In the genomic region with DNA sequence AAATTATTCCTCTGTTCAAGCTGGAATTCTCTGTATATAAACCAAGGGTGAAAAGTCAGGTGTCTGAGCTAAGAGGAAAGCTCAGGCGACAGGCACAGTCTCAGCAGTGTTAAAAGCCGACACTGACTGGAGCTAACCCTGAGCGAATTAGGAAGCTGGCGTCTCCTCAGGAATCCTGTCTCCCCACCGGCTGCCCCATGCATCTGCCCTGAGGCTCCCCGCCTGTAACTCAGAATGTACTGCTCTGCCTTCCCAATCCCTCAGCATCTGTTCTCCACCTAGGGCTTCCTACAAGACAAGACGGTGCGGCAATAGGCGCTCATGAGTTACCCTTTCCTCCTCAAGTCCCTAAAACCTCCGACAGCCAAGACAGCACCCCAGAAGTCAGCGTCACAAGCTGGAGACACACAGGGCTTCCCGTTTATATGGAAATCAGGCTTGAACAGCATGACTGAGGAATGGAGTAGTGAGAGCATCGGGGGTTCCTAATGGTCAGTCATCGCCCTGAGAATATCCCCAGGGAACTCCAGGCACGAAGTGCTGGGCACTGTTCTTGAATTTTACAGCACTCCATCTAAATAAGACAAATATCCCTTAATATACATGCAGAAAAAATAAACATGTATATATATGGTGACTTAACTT, we compare ENCODE assay signal across 18 cellular contexts. TPM values are rescaled to one million over a fixed set of nuclear protein-coding genes. Genes with fewer than 3 reads are reported as not detected.
DNase-seq lines count a peak whose midpoint lies in the region; ATAC-seq and TF ChIP-seq lines count a peak whose summit lies in the region.
"Had no signal": no experiment of that assay in that cellular context is flagged by ENCODE, and none has a peak within 500 bp of the region (broad histone marks: within the 10 kb centered on the region; RNA-seq: fewer than 3 reads in every experiment).

No MANE protein-coding gene starts in this region.

- TF ChIP-seq CTCF in GM10266 (IDR thresholded peaks at IDR 0.05; ENCODE audit: control insufficient read depth, insufficient read depth, low read depth, missing control alignments) (no peak), esophagus muscularis mucosa (IDR thresholded peaks at IDR 0.05) (no peak), osteoblast (IDR thresholded peaks at IDR 0.05; ENCODE audit: extremely low read depth, low read depth, low read length) (no peak)

- H3K36me3 ChIP-seq in HUES64 (ENCODE audit: insufficient read depth, low read length), result peaks cover 93% of the 10 kb centered on the region
- H3K36me3 ChIP-seq in esophagus muscularis mucosa, result peaks cover 26 to 78% (median 54%) of the 10 kb centered on the region in 4 donors
- H3K36me3 ChIP-seq in mesendoderm (ENCODE audit: control insufficient read depth, insufficient read depth, low read length), result peaks cover 8% of the 10 kb centered on the region
- H3K36me3 ChIP-seq in osteoblast (ENCODE audit: insufficient read depth, low read length), result peaks cover 31% of the 10 kb centered on the region

- H4K20me1 ChIP-seq in osteoblast (ENCODE audit: insufficient read depth, low read length), result no peaks in the 10 kb centered on the region

- H3K79me1 ChIP-seq in mesendoderm (ENCODE audit: low read length), result peaks cover 3% of the 10 kb centered on the region

- no peak overlapping the region for H2BK5ac ChIP-seq in mesendoderm (ENCODE audit: low read length)

- TF ChIP-seq EP300 in esophagus muscularis mucosa (IDR thresholded peaks at IDR 0.05), result no peak

- H3K9ac ChIP-seq in HUES64 (ENCODE audit: low read depth, low read length) (no peak overlapping the region), mesendoderm (ENCODE audit: low read length) (no peak overlapping the region)

- peaks cover 19% of the 10 kb centered on the region for H3K4me1 ChIP-seq in HUES64 (ENCODE audit: insufficient read depth, low read length)
- H3K4me1 ChIP-seq in esophagus muscularis mucosa, result peaks cover 0 to 5% (median 0%) of the 10 kb centered on the region in 4 donors
- peaks cover 2% of the 10 kb centered on the region for H3K4me1 ChIP-seq in mesendoderm (ENCODE audit: control insufficient read depth, low read depth, low read length)
- H3K4me1 ChIP-seq in osteoblast (ENCODE audit: insufficient read depth, low read length), result no peaks in the 10 kb centered on the region
- H3K4me1 ChIP-seq: HAP-1, SJSA1 had no signal

- H3K56ac ChIP-seq in mesendoderm (ENCODE audit: low read length), result no peak overlapping the region

- no peaks in the 10 kb centered on the region for H3K79me2 ChIP-seq in mesendoderm (ENCODE audit: control insufficient read depth, insufficient read depth, low read length)
- no peaks in the 10 kb centered on the region for H3K79me2 ChIP-seq in osteoblast (ENCODE audit: insufficient read depth, low read length)

- H2BK15ac ChIP-seq in mesendoderm (replicated peaks; ENCODE audit: low read depth), result no peak overlapping the region

- H4K5ac ChIP-seq in mesendoderm (ENCODE audit: low read length), result no peak overlapping the region

- H3K27ac ChIP-seq in HUES64 (ENCODE audit: low read depth, low read length) (peak overlapping the region; percentile 49; the same call in 1 of the 2 replicates), esophagus muscularis mucosa (replicated peaks in 1 of 4) (no peak overlapping the region), mesendoderm (ENCODE audit: low read depth, low read length) (no peak overlapping the region), osteoblast (ENCODE audit: low read depth, low read length) (no peak overlapping the region)
- H3K27ac ChIP-seq: SJSA1 had no signal

- no peak overlapping the region for H4K8ac ChIP-seq in mesendoderm (ENCODE audit: low read depth, low read length)

- H3K23ac ChIP-seq in mesendoderm (ENCODE audit: low read length), result no peak overlapping the region

- H3K4me3 ChIP-seq in HUES64 (ENCODE audit: low read length), result no peak overlapping the region
- H3K4me3 ChIP-seq in esophagus muscularis mucosa, result no peak overlapping the region
- H3K4me3 ChIP-seq in mesendoderm (ENCODE audit: low read length), result no peak overlapping the region
- no peak overlapping the region for H3K4me3 ChIP-seq in osteoblast (ENCODE audit: insufficient read depth, low read length)
- H3K4me3 ChIP-seq: HAP-1, SJSA1 had no signal

- H3K27me3 ChIP-seq in HUES64 (ENCODE audit: insufficient read depth, low read length), result no peaks in the 10 kb centered on the region
- no peaks in the 10 kb centered on the region for H3K27me3 ChIP-seq in esophagus muscularis mucosa
- no peaks in the 10 kb centered on the region for H3K27me3 ChIP-seq in mesendoderm (ENCODE audit: insufficient read depth, low read length, poor library complexity)
- no peaks in the 10 kb centered on the region for H3K27me3 ChIP-seq in osteoblast (ENCODE audit: insufficient read depth, low read length)
- H3K27me3 ChIP-seq: SJSA1 had no signal

- H2BK120ac ChIP-seq in mesendoderm (ENCODE audit: low read depth, low read length), result no peak overlapping the region

- H3K4ac ChIP-seq in mesendoderm (ENCODE audit: low read depth, low read length), result no peak overlapping the region

- DNase-seq in GM10266 (ENCODE audit: extremely low spot score) (peak; percentile 2), esophagus muscularis mucosa (ENCODE audit: extremely low spot score) (peak; percentile 70), mesendoderm (peak; percentile 52), osteoblast (ENCODE audit: insufficient read length, low spot score, missing footprints) (no peak)
- DNase-seq: GF-D8; Karpas-422; MV-4-11; NCI-H1105 treated with DMSO at 0.1 percent for 48 hours; NCI-H2029 treated with DMSO at 0.1 percent for 48 hours; NCI-H226; NCI-H510A treated with DMSO at 0.1 percent for 48 hours; NK-92 treated with Interleukin-12 subunit alpha and Interleukin-12 subunit beta, amount 100 ng/mL, for 24 hours had no signal

- no peak overlapping the region for H3K18ac ChIP-seq in mesendoderm (ENCODE audit: low read length)

- TF ChIP-seq POLR2A in esophagus muscularis mucosa (IDR thresholded peaks at IDR 0.05; ENCODE audit: low read depth), result no peak

- H2AFZ ChIP-seq in osteoblast (ENCODE audit: low read length), result no peak overlapping the region

- WGBS in HUES64, result 69% methylated on average over 14 of the region's 15 CpGs
- 81% methylated on average over 13 of the region's 15 CpGs for WGBS in esophagus muscularis mucosa
- WGBS in mesendoderm (ENCODE audit: extremely low coverage, insufficient coverage, low lambda C conversion rate), result no CpG with 5 or more reads among the region's 15 CpGs

- no peak for ATAC-seq in HG02885 (IDR thresholded peaks at IDR 0.05; ENCODE audit: poor library complexity, unreplicated experiment)
- no peak for ATAC-seq in GM18502 (IDR thresholded peaks at IDR 0.05; ENCODE audit: poor library complexity, unreplicated experiment)
- ATAC-seq: Panc1 had no signal

- intact Hi-C loops in esophagus muscularis mucosa (cut with DNase I), result no loop called here

- H3K9me3 ChIP-seq in HUES64 (ENCODE audit: insufficient read depth, low read depth, low read length) (no peaks in the 10 kb centered on the region), esophagus muscularis mucosa (no peaks in the 10 kb centered on the region), osteoblast (ENCODE audit: low read depth, low read length) (no peaks in the 10 kb centered on the region)
- H3K9me3 ChIP-seq: HAP-1, SJSA1 had no signal

- no peak overlapping the region for H3K4me2 ChIP-seq in mesendoderm (ENCODE audit: low read length)
- no peak overlapping the region for H3K4me2 ChIP-seq in osteoblast (ENCODE audit: insufficient read depth, low read length)

- no peak overlapping the region for H2AK5ac ChIP-seq in mesendoderm (ENCODE audit: low read length)

RNA-seq across cellular contexts. Expression of a gene that starts 33.5 kb away (rescaled TPM):
- polyA plus RNA-seq in HUES64 (2013, experiment 1 of 2), result 28.4 TPM
- 32.4 TPM for polyA plus RNA-seq in HUES64 (2013, experiment 2 of 2)
- total RNA-seq in esophagus muscularis mucosa (10 to 100 TPM in 3 of 4 donors, 1 to 10 TPM in 1; 9.3 to 18.4 (median 14.4) TPM), osteoblast (23.9 and 29.8 TPM in 2 replicates)
- 13.4 TPM for polyA plus RNA-seq in mesendoderm (2013, experiment 1 of 2)
- 12.7 TPM for polyA plus RNA-seq in mesendoderm (2013, experiment 2 of 2)

RNA-seq across cellular contexts. Expression of a gene that starts 33.6 kb away (rescaled TPM):
- polyA plus RNA-seq in HUES64 (2013, experiment 1 of 2), result 26.8 TPM
- polyA plus RNA-seq in HUES64 (2013, experiment 2 of 2), result 33.5 TPM
- total RNA-seq in esophagus muscularis mucosa, result 10 to 100 TPM; 25.3 to 35.6 (median 31.2) TPM
- polyA plus RNA-seq in mesendoderm (2013, experiment 1 of 2), result 21.9 TPM
- polyA plus RNA-seq in mesendoderm (2013, experiment 2 of 2), result 22.2 TPM
- 53.0 and 54.3 TPM in 2 replicates for total RNA-seq in osteoblast

RNA-seq across cellular contexts. Expression of a gene that starts 56.0 kb away (rescaled TPM):
- 42.2 TPM for polyA plus RNA-seq in HUES64 (2013, experiment 1 of 2)
- 40.5 TPM for polyA plus RNA-seq in HUES64 (2013, experiment 2 of 2)
- total RNA-seq in esophagus muscularis mucosa, result 10 to 100 TPM; 64.6 to 96.5 (median 78.0) TPM
- 60.6 TPM for polyA plus RNA-seq in mesendoderm (2013, experiment 1 of 2)
- 59.5 TPM for polyA plus RNA-seq in mesendoderm (2013, experiment 2 of 2)
- total RNA-seq in osteoblast, result 14.7 and 21.0 TPM in 2 replicates
